Comparison of ENCODE assay signal across 1 cellular context in genomic region chr20:25303292-25304024, GRCh38.
A peak's percentile ranks its signal among the peaks of the same experiment; 100 is the strongest.
TF ChIP-seq lines count a peak whose summit lies in the region.

No MANE protein-coding gene starts in this region.

TF ChIP-seq in HEK293T, 16 proteins besides CTCF, POLR2A, EP300 and RAD21 (continued from another document):
- TF ChIP-seq PKNOX1 (IDR thresholded peaks at IDR 0.05), result peak; percentile 69
